21 cellular contexts compared by ENCODE assay signal in the genomic region with DNA sequence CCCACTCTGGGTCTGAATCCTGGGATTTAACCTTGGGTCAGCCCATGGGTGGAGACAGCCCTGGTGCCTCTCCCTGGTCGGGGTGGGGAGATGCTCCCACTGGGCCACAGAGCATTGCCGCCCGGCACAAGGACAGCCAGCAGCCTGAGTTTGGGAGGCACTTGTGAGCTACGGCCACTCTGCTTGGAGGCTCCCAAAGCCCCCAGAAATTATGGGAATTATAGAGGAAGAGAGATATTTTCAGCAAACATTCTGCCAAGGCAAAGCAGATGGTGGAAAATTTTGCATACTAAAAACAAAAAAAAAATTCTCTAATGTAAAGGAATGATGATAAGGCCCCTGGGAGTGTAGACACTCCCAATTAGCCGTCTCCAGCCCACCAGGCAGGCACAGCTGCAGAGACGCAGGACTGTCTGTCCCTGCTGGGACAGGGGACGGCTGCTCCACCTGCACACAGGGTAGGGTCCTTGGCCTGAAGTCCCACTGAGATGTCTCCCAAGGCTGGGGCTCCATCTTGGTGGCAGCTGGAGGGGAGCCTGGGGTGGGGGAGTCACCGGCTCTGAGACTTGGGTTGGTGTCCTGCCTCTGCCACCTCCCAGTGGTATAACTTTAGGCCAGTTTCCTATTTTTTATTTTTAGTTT. TPM values are rescaled to one million over a fixed set of nuclear protein-coding genes. Genes with fewer than 3 reads are reported as not detected.
DNase-seq lines count a peak whose midpoint lies in the region; ATAC-seq and TF ChIP-seq lines count a peak whose summit lies in the region.
"Had no signal": no experiment of that assay in that cellular context is flagged by ENCODE, and none has a peak within 500 bp of the region (broad histone marks: within the 10 kb centered on the region; RNA-seq: fewer than 3 reads in every experiment).

No MANE protein-coding gene starts in this region.

- H4K20me1 ChIP-seq in PC-3 (ENCODE audit: low read length) = no peaks in the 10 kb centered on the region

- no peak overlapping the region for H3K9ac ChIP-seq in PC-3 (ENCODE audit: low read length)

- H3K36me3 ChIP-seq in mucosa of descending colon (ENCODE audit: low read depth) = no peaks in the 10 kb centered on the region
- no peaks in the 10 kb centered on the region for H3K36me3 ChIP-seq in aorta (ENCODE audit: control insufficient read depth in 1 of 2, insufficient read depth in 2 of 2, low read length in 1 of 2)
- no peaks in the 10 kb centered on the region for H3K36me3 ChIP-seq in PC-3 (ENCODE audit: low read depth, low read length)
- H3K36me3 ChIP-seq: BE2C had no signal

- H3K9me3 ChIP-seq in mucosa of descending colon (no peaks in the 10 kb centered on the region), aorta (ENCODE audit: control insufficient read depth, low read length) (no peaks in the 10 kb centered on the region), PC-3 (ENCODE audit: low read length) (no peaks in the 10 kb centered on the region)
- H3K9me3 ChIP-seq: BE2C had no signal

- POLR2A ChIA-PET in PC-3 (lab: Charles Lee; ENCODE audit: unreplicated experiment) = no interaction called here

- H3K4me2 ChIP-seq in PC-3 (ENCODE audit: low read length) = no peak overlapping the region

- no TSS peak for BruUV-seq in PC-3 (replicated peaks; lab: Mats Ljungman, UMichigan)

- ATAC-seq in Right ventricle myocardium superior (ENCODE audit: poor library complexity) (no peak), mucosa of descending colon (no peak), aorta (ENCODE audit: low FRiP score) (no peak), GM21528 (IDR thresholded peaks at IDR 0.05; ENCODE audit: low FRiP score, unreplicated experiment) (no peak), PC-3 (no peak), HG02938 (IDR thresholded peaks at IDR 0.05; ENCODE audit: unreplicated experiment) (no peak)
- ATAC-seq: CD8-positive, alpha-beta T cell; GM12878; K562 had no signal

- intact Hi-C loops in cardiac septum (cut with DNase I) (no loop called here), Right ventricle myocardium superior (cut with DNase I) (no loop called here), mucosa of descending colon (cut with DNase I, micrococcal nuclease) (no loop called here), aorta (cut with DNase I) (no loop called here), PC-3 (cut with micrococcal nuclease) (no loop called here)

- TF ChIP-seq CTCF in mucosa of descending colon (IDR thresholded peaks at IDR 0.05) = no peak
- TF ChIP-seq CTCF in PC-3 (conservative IDR thresholded peaks at IDR 0.05; ENCODE audit: low read depth, low read length) = no peak

- no peaks in the 10 kb centered on the region for H3K9me2 ChIP-seq in PC-3 (replicated peaks; ENCODE audit: low read length)

- H3K27me3 ChIP-seq in aorta (ENCODE audit: control insufficient read depth in 1 of 2, insufficient read depth in 2 of 2, low read length in 1 of 2) (no peaks in the 10 kb centered on the region), PC-3 (ENCODE audit: low read length) (no peaks in the 10 kb centered on the region)
- H3K27me3 ChIP-seq: BE2C had no signal

- H3K4me3 ChIP-seq in mucosa of descending colon = no peak overlapping the region
- H3K4me3 ChIP-seq in aorta (ENCODE audit: low read length in 2 of 2) = no peak overlapping the region
- no peak overlapping the region for H3K4me3 ChIP-seq in PC-3 (ENCODE audit: low read length)
- H3K4me3 ChIP-seq: GM12878, K562 had no signal

- H3K27ac ChIP-seq in aorta (ENCODE audit: low read depth in 1 of 2, low read length in 2 of 2) = no peak overlapping the region
- H3K27ac ChIP-seq in PC-3 (ENCODE audit: low read length) = no peak overlapping the region

- WGBS in aorta, 2 donors = 83 to 89% methylated on average over 8 of the region's 8 CpGs

- no peaks in the 10 kb centered on the region for H3K79me2 ChIP-seq in PC-3 (ENCODE audit: low read length)

- CTCF ChIA-PET in PC-3 (lab: Charles Lee) = no interaction called here

- H3K4me1 ChIP-seq in mucosa of descending colon (ENCODE audit: low read depth) = no peaks in the 10 kb centered on the region
- H3K4me1 ChIP-seq in aorta (ENCODE audit: control insufficient read depth in 1 of 2, insufficient read depth in 2 of 2, low read length in 2 of 2) = no peaks in the 10 kb centered on the region
- no peaks in the 10 kb centered on the region for H3K4me1 ChIP-seq in PC-3 (ENCODE audit: insufficient read depth, low read length)
- H3K4me1 ChIP-seq: BE2C had no signal

- H2AFZ ChIP-seq in PC-3 (ENCODE audit: low read length) = no peak overlapping the region

- DNase-seq in cardiac septum (ENCODE audit: low spot score) (peak; percentile 56), Right ventricle myocardium superior (no peak), cerebellum (ENCODE audit: low spot score) (peak; percentile 10), mucosa of descending colon (peak in 2 of 3 donors; percentile 14 to 29), aorta (peak; percentile 9 to 24), PC-3 (no peak)
- DNase-seq: BE2C; Calu3; CD8-positive, alpha-beta T cell; EL; NCI-H1105; NCI-H187; NCI-H2107; NCI-H510A treated with DMSO at 0.1 percent for 48 hours; NCI-H774 had no signal

- H3F3A ChIP-seq in PC-3 (ENCODE audit: low read length, unreplicated experiment) = no peaks in the 10 kb centered on the region

RNA-seq across cellular contexts. Expression of gene DOC2B, which starts 46.3 kb away (rescaled TPM):
- total RNA-seq in cardiac septum (6.4 TPM), Right ventricle myocardium superior (3.4 TPM), cerebellum (32.5 TPM), mucosa of descending colon (1 to 10 TPM; 3.2 to 6.7 (median 4.0) TPM), aorta (10 to 100 TPM; 16.3 to 35.3 TPM), PC-3 (2014; rRNA removed) (0.46 and 0.69 TPM in 2 replicates)
- under 1 TPM; 0.13 to 0.15 TPM for polyA plus RNA-seq in aorta
- total RNA-seq: GM12878, H4, OCI-LY7 had no signal
- polyA plus RNA-seq: GM12878, K562 had no signal

Comparison
In these comparisons a context has a peak if more than half of its experiments do, and no peak if none do; other contexts are left out.
1. DNase-seq: peak in cardiac septum (single experiment), cerebellum (single experiment), mucosa of descending colon (2 of 3) and aorta (2 of 2); none in Right ventricle myocardium superior (single experiment) and PC-3 (single experiment).